ENCODE assay signal across 8 cellular contexts in genomic region chr10:85612378-85612775, GRCh38.
A peak's percentile ranks its signal among the peaks of the same experiment; 100 is the strongest.
DNase-seq lines count a peak whose midpoint lies in the region; ATAC-seq and TF ChIP-seq lines count a peak whose summit lies in the region.

No MANE protein-coding gene starts in this region.

- DNase-seq in MV-4-11 (lab: John Stamatoyannopoulos, UW) = peak; percentile 58
- DNase-seq in central memory CD8-positive, alpha-beta T cell (ENCODE audit: low spot score in 2 of 2) = peak in 1 of 2 donors; percentile 48
- no peak for DNase-seq in NCI-H2227 treated with DMSO at 0.1 percent for 48 hours (lab: John Stamatoyannopoulos, UW)
- no peak for DNase-seq in foreskin melanocyte
- no peak for DNase-seq in progenitor cell of endocrine pancreas (ENCODE audit: low spot score, unreplicated experiment)
- DNase-seq in KG1 (lab: John Stamatoyannopoulos, UW) = no peak

- no peaks in the 10 kb centered on the region for H3K9me3 Mint-ChIP-seq in central memory CD8-positive, alpha-beta T cell
- no peaks in the 10 kb centered on the region for H3K9me3 Mint-ChIP-seq in progenitor cell of endocrine pancreas (ENCODE audit: low read depth)

- ATAC-seq in GM18508 (IDR thresholded peaks at IDR 0.05; ENCODE audit: insufficient read depth, unreplicated experiment) = peak; percentile 93
- peak; percentile 88 for ATAC-seq in HG02571 (IDR thresholded peaks at IDR 0.05; ENCODE audit: unreplicated experiment)
- peak; percentile 88 for ATAC-seq in central memory CD8-positive, alpha-beta T cell (replicated peaks; ENCODE audit: extremely low read depth, poor library complexity, severe bottlenecking)

- peaks cover 3% of the 10 kb centered on the region for H3K36me3 Mint-ChIP-seq in central memory CD8-positive, alpha-beta T cell (ENCODE audit: insufficient read depth)
- H3K36me3 Mint-ChIP-seq in progenitor cell of endocrine pancreas (ENCODE audit: insufficient read depth) = no peaks in the 10 kb centered on the region

- peaks cover 48% of the 10 kb centered on the region for H3K4me1 Mint-ChIP-seq in central memory CD8-positive, alpha-beta T cell
- H3K4me1 Mint-ChIP-seq in progenitor cell of endocrine pancreas (ENCODE audit: low read depth) = no peaks in the 10 kb centered on the region

- peak overlapping the region; percentile 74 for H3K4me3 Mint-ChIP-seq in central memory CD8-positive, alpha-beta T cell
- no peak overlapping the region for H3K4me3 Mint-ChIP-seq in progenitor cell of endocrine pancreas (ENCODE audit: low read depth)

- peaks cover under 1% of the 10 kb centered on the region for H3K27me3 Mint-ChIP-seq in central memory CD8-positive, alpha-beta T cell
- peaks cover 9% of the 10 kb centered on the region for H3K27me3 Mint-ChIP-seq in progenitor cell of endocrine pancreas

- peak overlapping the region; percentile 89 for H3K27ac Mint-ChIP-seq in central memory CD8-positive, alpha-beta T cell (ENCODE audit: low read depth)
- H3K27ac Mint-ChIP-seq in progenitor cell of endocrine pancreas = no peak overlapping the region

- no peak for TF ChIP-seq CTCF in progenitor cell of endocrine pancreas (IDR thresholded peaks at IDR 0.05; ENCODE audit: unreplicated experiment)
